16 cellular contexts compared by ENCODE assay signal in the genomic region with DNA sequence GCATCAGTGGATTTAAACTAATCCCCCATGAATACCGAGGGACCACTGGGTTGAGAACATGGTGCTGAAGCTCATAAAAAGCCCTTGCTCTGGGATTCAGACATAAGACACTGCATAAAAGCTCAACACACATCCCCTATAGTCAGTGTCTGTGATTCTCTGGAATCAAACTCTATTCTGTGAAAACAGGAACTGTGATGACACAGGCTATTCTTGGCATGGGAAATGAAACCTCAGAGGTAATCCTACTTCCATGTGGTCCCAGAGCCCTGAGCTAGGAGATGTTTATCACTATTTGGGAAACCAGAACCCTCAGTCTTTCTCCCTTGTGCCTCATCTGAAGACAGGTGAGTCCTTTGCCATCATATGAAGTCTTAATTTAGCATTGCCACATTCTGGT.
DNase-seq lines count a peak whose midpoint lies in the region; FAIRE-seq and TF ChIP-seq lines count a peak whose summit lies in the region.
"Had no signal": no experiment of that assay in that cellular context is flagged by ENCODE, and none has a peak within 500 bp of the region (broad histone marks: within the 10 kb centered on the region; RNA-seq: fewer than 3 reads in every experiment).

No MANE protein-coding gene starts in this region.

- no peak for FAIRE-seq in GM12891 (lab: Jason Lieb, UNC)
- FAIRE-seq: A549, H54, HTR-8/SVneo had no signal

- no peaks in the 10 kb centered on the region for H3K36me3 ChIP-seq in HAP-1 (replicated peaks)

- TF ChIP-seq POLR2A in GM12891 (IDR thresholded peaks at IDR 0.05; ENCODE audit: low read depth, low read length): no peak

- H3K4me1 ChIP-seq in HAP-1: no peaks in the 10 kb centered on the region
- H3K4me1 ChIP-seq: A549 had no signal

- H3K9me3 ChIP-seq in HAP-1: no peaks in the 10 kb centered on the region
- H3K9me3 ChIP-seq: A549 had no signal

- in situ Hi-C loops in HAP-1 (cut with MboI; ENCODE audit: low sequenced_read_pairs) (no loop called here), ACHN (cut with HindIII; ENCODE audit: low pct_ligation_motif_present, low pct_unique_long_range_greater_than_20kb, low sequenced_read_pairs) (no loop called here)

- peak; percentile 25 for DNase-seq in Ammon's horn (ENCODE audit: low spot score)
- DNase-seq in GM12891 (ENCODE audit: insufficient read length, low spot score): no peak
- peak; percentile 11 for DNase-seq in RPMI8226
- peak; percentile 64 for DNase-seq in medulla oblongata (ENCODE audit: extremely low spot score)
- no peak for DNase-seq in HAP-1 (ENCODE audit: low spot score in 2 of 2)
- no peak for DNase-seq in ACHN
- no peak for DNase-seq in NCI-H187 treated with DMSO at 0.1 percent for 48 hours (lab: John Stamatoyannopoulos, UW)
- DNase-seq: COR-L47, NCI-H1092 treated with DMSO at 0.1 percent for 48 hours, NCI-H1694, NCI-H2107, NCI-H226, NCI-H524 treated with DMSO at 0.1 percent for 48 hours had no signal

- 0 out of 2 replicates have a peak, but pooled peaks cover 4% of the 10 kb centered on the region for H3K27me3 ChIP-seq in HAP-1 (ENCODE audit: low read depth)

- no peak overlapping the region for H3K4me3 ChIP-seq in HAP-1
- H3K4me3 ChIP-seq: A549 had no signal

TF ChIP-seq in GM12891, 5 proteins besides CTCF, POLR2A, EP300 and RAD21:
- no peak for TF ChIP-seq POU2F2 (IDR thresholded peaks at IDR 0.05; ENCODE audit: low read depth, low read length)
- TF ChIP-seq SPI1 (IDR thresholded peaks at IDR 0.05; ENCODE audit: low read depth, low read length): peak; percentile 26
- TF ChIP-seq PAX5 (IDR thresholded peaks at IDR 0.05; ENCODE audit: insufficient read depth, low read length, severe bottlenecking): no peak
- TF ChIP-seq POLR2AphosphoS5 (IDR thresholded peaks at IDR 0.05; ENCODE audit: low read depth, low read length): no peak

Comparison
In these comparisons a context has a peak if more than half of its experiments do, and no peak if none do; other contexts are left out.
1. DNase-seq: peak in Ammon's horn (single experiment), RPMI8226 (single experiment) and medulla oblongata (single experiment); none in GM12891 (single experiment), HAP-1 (0 of 2), ACHN (single experiment) and NCI-H187 treated with DMSO at 0.1 percent for 48 hours (single experiment).